21 cellular contexts compared by ENCODE assay signal in genomic region chr6:101912266-101912665, GRCh38.
A peak's percentile ranks its signal among the peaks of the same experiment; 100 is the strongest.
DNase-seq lines count a peak whose midpoint lies in the region; ATAC-seq and TF ChIP-seq lines count a peak whose summit lies in the region.
"Had no signal": no experiment of that assay in that cellular context is flagged by ENCODE, and none has a peak within 500 bp of the region (broad histone marks: within the 10 kb centered on the region; RNA-seq: fewer than 3 reads in every experiment).

No MANE protein-coding gene starts in this region.

- POLR2A ChIA-PET in HCT116 (lab: Charles Lee), result no interaction called here

- H2BK15ac ChIP-seq in mesendoderm (replicated peaks; ENCODE audit: low read depth), result no peak overlapping the region

- H3K4me1 ChIP-seq in HCT116 (ENCODE audit: control insufficient read depth in 1 of 2, insufficient read depth in 2 of 2, low read length in 2 of 2), result no peaks in the 10 kb centered on the region
- H3K4me1 ChIP-seq in mesendoderm (ENCODE audit: control insufficient read depth, low read depth, low read length), result no peaks in the 10 kb centered on the region
- H3K4me1 ChIP-seq: BLaER1 had no signal

- H3K18ac ChIP-seq in mesendoderm (ENCODE audit: low read length), result no peak overlapping the region

- H2AFZ ChIP-seq in HCT116 (ENCODE audit: low read depth, low read length, poor library complexity, severe bottlenecking), result peak overlapping the region; percentile 6

- no peaks in the 10 kb centered on the region for H3K27me3 Mint-ChIP-seq in activated T-cell treated with anti-CD3 and anti-CD28 coated beads, Interleukin-2, amount 50 U/mL, for 72 hours (ENCODE audit: low read depth)
- H3K27me3 Mint-ChIP-seq: CD4-positive, CD25-positive, alpha-beta regulatory T cell had no signal

- RAD21 ChIA-PET in HCT116 (lab: Charles Lee; ENCODE audit: low non-redundant PET in 1 of 2, low total read pairs in 2 of 2, uncharacterized antibody in 2 of 2, unreplicated experiment in 2 of 2), result no interaction called here

- H3K9me2 ChIP-seq in HCT116 (ENCODE audit: insufficient read depth), result no peaks in the 10 kb centered on the region

- H3K9me3 Mint-ChIP-seq in activated T-cell treated with anti-CD3 and anti-CD28 coated beads, Interleukin-2, amount 50 U/mL, for 72 hours, result peaks cover 0 to 2% of the 10 kb centered on the region in 2 donors

- no peak overlapping the region for H3K23ac ChIP-seq in mesendoderm (ENCODE audit: low read length)

- no peak overlapping the region for H4K5ac ChIP-seq in mesendoderm (ENCODE audit: low read length)

- H3K36me3 ChIP-seq in HCT116 (ENCODE audit: control insufficient read depth in 1 of 2, insufficient read depth in 2 of 2, low read length in 2 of 2) (no peaks in the 10 kb centered on the region), WERI-Rb-1 (no peaks in the 10 kb centered on the region), mesendoderm (ENCODE audit: control insufficient read depth, insufficient read depth, low read length) (no peaks in the 10 kb centered on the region)
- H3K36me3 ChIP-seq: BLaER1 had no signal

- H3K36me3 Mint-ChIP-seq in activated T-cell treated with anti-CD3 and anti-CD28 coated beads, Interleukin-2, amount 50 U/mL, for 72 hours (ENCODE audit: insufficient read depth in 2 of 2), result no peaks in the 10 kb centered on the region
- H3K36me3 Mint-ChIP-seq: CD4-positive, CD25-positive, alpha-beta regulatory T cell had no signal

- H3K27ac Mint-ChIP-seq in activated T-cell treated with anti-CD3 and anti-CD28 coated beads, Interleukin-2, amount 50 U/mL, for 72 hours, result no peak overlapping the region
- H3K27ac Mint-ChIP-seq: CD4-positive, CD25-positive, alpha-beta regulatory T cell had no signal

- H2BK5ac ChIP-seq in mesendoderm (ENCODE audit: low read length), result no peak overlapping the region

- intact Hi-C loops in HCT116 (cut with micrococcal nuclease), result no loop called here

- no peak overlapping the region for H3K4ac ChIP-seq in mesendoderm (ENCODE audit: low read depth, low read length)

- H3K4me2 ChIP-seq in HCT116 (ENCODE audit: low read length), result no peak overlapping the region
- H3K4me2 ChIP-seq in mesendoderm (ENCODE audit: low read length), result no peak overlapping the region
- H3K4me2 ChIP-seq: BLaER1 had no signal

- TF ChIP-seq RAD21 in HCT116 (IDR thresholded peaks at IDR 0.05; ENCODE audit: low read depth), result no peak

- H3K79me2 ChIP-seq in HCT116 (ENCODE audit: insufficient read depth, low read length) (no peaks in the 10 kb centered on the region), mesendoderm (ENCODE audit: control insufficient read depth, insufficient read depth, low read length) (no peaks in the 10 kb centered on the region)

- H3K27me3 ChIP-seq in HCT116 (ENCODE audit: insufficient read depth, low read length) (no peaks in the 10 kb centered on the region), WERI-Rb-1 (ENCODE audit: insufficient read depth, low read depth, severe bottlenecking) (no peaks in the 10 kb centered on the region), mesendoderm (ENCODE audit: insufficient read depth, low read length, poor library complexity) (no peaks in the 10 kb centered on the region)
- H3K27me3 ChIP-seq: BLaER1 had no signal

- BruUV-seq in HCT116 (replicated peaks; lab: Mats Ljungman, UMichigan), result no TSS peak

- no peak overlapping the region for H2AK5ac ChIP-seq in mesendoderm (ENCODE audit: low read length)

- no peak overlapping the region for H3K4me3 Mint-ChIP-seq in activated T-cell treated with anti-CD3 and anti-CD28 coated beads, Interleukin-2, amount 50 U/mL, for 72 hours
- H3K4me3 Mint-ChIP-seq: CD4-positive, CD25-positive, alpha-beta regulatory T cell had no signal

- no peaks in the 10 kb centered on the region for H4K20me1 ChIP-seq in HCT116 (ENCODE audit: insufficient read depth)
- H4K20me1 ChIP-seq: BLaER1 had no signal

- CTCF ChIA-PET in HCT116 (lab: Charles Lee), result no interaction called here

- no peaks in the 10 kb centered on the region for H3K79me1 ChIP-seq in mesendoderm (ENCODE audit: low read length)

- DNase-seq in COLO829 (ENCODE audit: low spot score), result peak; percentile 3
- no peak for DNase-seq in HCT116 (ENCODE audit: low read depth, low spot score)
- peak; percentile 52 for DNase-seq in WERI-Rb-1
- DNase-seq in mesendoderm, result peak; percentile 37
- DNase-seq in stimulated activated CD4-positive, alpha-beta T cell treated with anti-CD3 and anti-CD28 coated beads, Interleukin-12 subunit alpha, Interleukin-12 subunit beta, amount 100 ng/mL, for 4 hours, result no peak
- no peak for DNase-seq in activated T-cell treated with anti-CD3 and anti-CD28 coated beads, Interleukin-2, amount 50 U/mL, for 72 hours
- no peak for DNase-seq in NCI-H2227 (lab: John Stamatoyannopoulos, UW; ENCODE audit: unreplicated experiment)
- DNase-seq: CD4-positive, CD25-positive, alpha-beta regulatory T cell; Karpas-422; NCI-H1105; NCI-H1436 treated with DMSO at 0.1 percent for 48 hours; NCI-H187 treated with DMSO at 0.1 percent for 48 hours; NCI-H2171 treated with DMSO at 0.1 percent for 48 hours; NCI-H524; NCI-H748 treated with DMSO at 0.1 percent for 48 hours; SHP77 had no signal

- H3K9ac ChIP-seq in HCT116 (ENCODE audit: low read length) (no peak overlapping the region), mesendoderm (ENCODE audit: low read length) (no peak overlapping the region)
- H3K9ac ChIP-seq: BLaER1 had no signal

- WGBS in mesendoderm (ENCODE audit: extremely low coverage, insufficient coverage, low lambda C conversion rate), result no CpG with 5 or more reads among the region's 6 CpGs

- H3K9me3 ChIP-seq in HCT116 (ENCODE audit: control insufficient read depth in 1 of 2, insufficient read depth in 1 of 2, low read depth in 1 of 2, low read length in 2 of 2) (no peaks in the 10 kb centered on the region), WERI-Rb-1 (ENCODE audit: severe bottlenecking) (no peaks in the 10 kb centered on the region)
- H3K9me3 ChIP-seq: BLaER1 had no signal

- no peaks in the 10 kb centered on the region for H3K4me1 Mint-ChIP-seq in activated T-cell treated with anti-CD3 and anti-CD28 coated beads, Interleukin-2, amount 50 U/mL, for 72 hours (ENCODE audit: low read depth)
- H3K4me1 Mint-ChIP-seq: CD4-positive, CD25-positive, alpha-beta regulatory T cell had no signal

- H3K27ac ChIP-seq in HCT116 (ENCODE audit: low read depth, low read length), result no peak overlapping the region
- 0 out of 2 replicates have a peak overlapping the region, but pooled peaks have one; percentile 25 for H3K27ac ChIP-seq in WERI-Rb-1
- H3K27ac ChIP-seq in mesendoderm (ENCODE audit: low read depth, low read length), result no peak overlapping the region
- H3K27ac ChIP-seq: BLaER1, RWPE1 had no signal

- H3K56ac ChIP-seq in mesendoderm (ENCODE audit: low read length), result no peak overlapping the region

- TF ChIP-seq CTCF in HCT116 (IDR thresholded peaks at IDR 0.05 in 2 of 3, conservative IDR thresholded peaks at IDR 0.05 in 1 of 3; ENCODE audit: borderline replicate concordance in 1 of 3, insufficient read depth in 1 of 3, low read depth in 2 of 3, low read length in 2 of 3), result no peak
- no peak for TF ChIP-seq CTCF in WERI-Rb-1 (IDR thresholded peaks at IDR 0.05; ENCODE audit: low read depth, low read length)

- TF ChIP-seq POLR2A in HCT116 (IDR thresholded peaks at IDR 0.05; ENCODE audit: borderline replicate concordance, extremely low read depth, insufficient read depth, insufficient read length), result no peak

- no peak overlapping the region for H4K8ac ChIP-seq in mesendoderm (ENCODE audit: low read depth, low read length)

- H2BK120ac ChIP-seq in mesendoderm (ENCODE audit: low read depth, low read length), result no peak overlapping the region

- no peak overlapping the region for H3K4me3 ChIP-seq in HCT116 (replicated peaks in 1 of 2; ENCODE audit: low read depth in 1 of 2, low read length in 2 of 2)
- no peak overlapping the region for H3K4me3 ChIP-seq in WERI-Rb-1 (ENCODE audit: low read depth, low read length)
- H3K4me3 ChIP-seq in mesendoderm (ENCODE audit: low read length), result no peak overlapping the region
- H3K4me3 ChIP-seq: BLaER1 had no signal

- ATAC-seq in HCT116, result no peak
- ATAC-seq in GM21529 (IDR thresholded peaks at IDR 0.05; ENCODE audit: unreplicated experiment), result no peak
- no peak for ATAC-seq in activated T-cell treated with anti-CD3 and anti-CD28 coated beads, Interleukin-2, amount 50 U/mL, for 72 hours (replicated peaks in 1 of 2)
- ATAC-seq: HepG2, Panc1 had no signal

TF ChIP-seq in HCT116, 20 proteins besides CTCF, POLR2A, EP300 and RAD21:
- TF ChIP-seq MAX (IDR thresholded peaks at IDR 0.05), result no peak
- no peak for TF ChIP-seq EZH2 (IDR thresholded peaks at IDR 0.05)
- TF ChIP-seq JUND (IDR thresholded peaks at IDR 0.05), result no peak

Comparison
In these comparisons a context has a peak if more than half of its experiments do, and no peak if none do; other contexts are left out.
1. DNase-seq: peak in COLO829 (single experiment), WERI-Rb-1 (single experiment) and mesendoderm (single experiment); none in HCT116 (single experiment), stimulated activated CD4-positive, alpha-beta T cell treated with anti-CD3 and anti-CD28 coated beads, Interleukin-12 subunit alpha, Interleukin-12 subunit beta, amount 100 ng/mL, for 4 hours (single experiment), activated T-cell treated with anti-CD3 and anti-CD28 coated beads, Interleukin-2, amount 50 U/mL, for 72 hours (0 of 2) and NCI-H2227 (single experiment).